ENCODE assay signal across 23 cellular contexts in the genomic region with DNA sequence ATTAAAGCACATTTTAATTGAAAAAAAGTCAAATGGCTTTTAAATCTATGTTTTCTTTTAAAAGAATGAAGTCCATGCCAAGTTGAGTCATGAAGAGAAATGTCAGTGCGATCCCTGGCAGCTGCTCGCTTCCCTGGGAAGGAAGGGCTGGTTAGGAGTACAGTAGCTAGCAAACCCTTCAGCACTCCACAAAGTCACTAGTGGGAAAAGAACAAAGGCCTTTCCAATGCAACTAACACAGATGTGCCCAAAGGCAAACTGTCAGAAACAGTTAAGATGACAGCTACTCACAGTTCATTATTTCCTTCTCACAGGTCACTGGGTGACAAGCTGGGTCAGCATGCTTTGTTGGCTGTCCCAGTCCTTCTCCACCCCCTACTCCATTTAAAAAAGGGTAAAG.
DNase-seq lines count a peak whose midpoint lies in the region; ATAC-seq, FAIRE-seq and TF ChIP-seq lines count a peak whose summit lies in the region.
"Had no signal": no experiment of that assay in that cellular context is flagged by ENCODE, and none has a peak within 500 bp of the region (broad histone marks: within the 10 kb centered on the region; RNA-seq: fewer than 3 reads in every experiment).

No MANE protein-coding gene starts in this region.

- H3K56ac ChIP-seq in H1 (replicated peaks; ENCODE audit: insufficient read length, low read depth, low read length): no peak overlapping the region

- H4K5ac ChIP-seq in H1 (ENCODE audit: insufficient read length, low read depth, low read length): no peak overlapping the region

- no peak overlapping the region for H4K91ac ChIP-seq in H1 (replicated peaks; ENCODE audit: insufficient read length, low read length)

- H3K4me1 ChIP-seq in H1 (replicated peaks in 1 of 4; ENCODE audit: control insufficient read depth in 3 of 4, insufficient read depth in 4 of 4, low read length in 3 of 4): no peaks in the 10 kb centered on the region
- H3K4me1 ChIP-seq in sigmoid colon: no peaks in the 10 kb centered on the region
- H3K4me1 ChIP-seq: parathyroid adenoma, Peyer's patch had no signal

- TF ChIP-seq EP300 in H1 (IDR thresholded peaks at IDR 0.05; ENCODE audit: borderline replicate concordance in 1 of 2, low read depth in 2 of 2, low read length in 2 of 2): no peak
- no peak for TF ChIP-seq EP300 in sigmoid colon (IDR thresholded peaks at IDR 0.05)

- no peak overlapping the region for H2BK20ac ChIP-seq in H1 (ENCODE audit: low read length)

- TF ChIP-seq CTCF in H1 (IDR thresholded peaks at IDR 0.05; ENCODE audit: control extremely low read depth in 1 of 3, insufficient read depth in 1 of 3, low read depth in 1 of 3, low read length in 3 of 3) (no peak), sigmoid colon (IDR thresholded peaks at IDR 0.05) (no peak)

- no peak overlapping the region for H2BK15ac ChIP-seq in H1 (ENCODE audit: low read length)

- WGBS in H1 (ENCODE audit: extremely low coverage in 1 of 2, insufficient coverage in 1 of 2, insufficient read length in 1 of 2, insufficient replicate concordance in 2 of 2, low coverage in 1 of 2, low lambda C conversion rate in 2 of 2, missing lambda C conversion rate in 1 of 2), 2 experiments: 94% methylated on average over 2 of the region's 2 CpGs; no CpG with 5 or more reads in 1 of the 2 experiments
- WGBS in sigmoid colon, 2 donors: 79 to 83% methylated on average over 2 of the region's 2 CpGs

- DNase-seq in COLO668 (lab: John Stamatoyannopoulos, UW; ENCODE audit: unreplicated experiment) (peak; percentile 7), MG63 (peak; percentile 28), H1 (ENCODE audit: low read depth in 1 of 2, low spot score in 2 of 2) (no peak), myocyte (ENCODE audit: low read depth) (peak; percentile 85), sigmoid colon (no peak)
- no peak for DNase-seq in stimulated activated CD4-positive, alpha-beta T cell treated with anti-CD3 and anti-CD28 coated beads, Interleukin-2, amount 100 ng/mL, for 24 hours
- DNase-seq: activated CD4-positive, alpha-beta T cell treated with anti-CD3 and anti-CD28 coated beads, Interleukin-2, amount 10 ng/mL, durations not matched to agents 24 days and 14 days; AML-193; DND-41; H7; Karpas-422; mesendoderm; naive thymus-derived CD4-positive, alpha-beta T cell; NCI-H2171; Peyer's patch; stimulated activated CD4-positive, alpha-beta T cell treated with anti-CD3 and anti-CD28 coated beads, Interleukin-2, amount 100 ng/mL, for 48 hours; T-helper 17 cell had no signal

- no peak overlapping the region for H2BK5ac ChIP-seq in H1 (ENCODE audit: low read depth, low read length)

- no peaks in the 10 kb centered on the region for H3K36me3 ChIP-seq in MG63
- no peaks in the 10 kb centered on the region for H3K36me3 ChIP-seq in H1 (ENCODE audit: control insufficient read depth in 2 of 4, insufficient read depth in 4 of 4, low read length in 3 of 4)
- no peaks in the 10 kb centered on the region for H3K36me3 ChIP-seq in sigmoid colon
- H3K36me3 ChIP-seq: Peyer's patch had no signal

- H2BK120ac ChIP-seq in H1 (replicated peaks; ENCODE audit: low read depth, low read length): no peak overlapping the region

- no peaks in the 10 kb centered on the region for H4K20me1 ChIP-seq in H1 (replicated peaks in 1 of 2; ENCODE audit: control insufficient read depth in 1 of 2, insufficient read depth in 2 of 2, low read length in 2 of 2)

- H3K23ac ChIP-seq in H1 (ENCODE audit: insufficient read length): no peak overlapping the region

- no peaks in the 10 kb centered on the region for H3K79me2 ChIP-seq in H1 (ENCODE audit: control insufficient read depth in 1 of 2, insufficient read depth in 2 of 2, low read length in 2 of 2)
- H3K79me2 ChIP-seq: parathyroid adenoma had no signal

- no peak overlapping the region for H3K4me3 ChIP-seq in MG63
- H3K4me3 ChIP-seq in H1 (ENCODE audit: extremely low read depth in 1 of 4, insufficient read depth in 2 of 4, low read depth in 3 of 4, low read length in 4 of 4): no peak overlapping the region
- no peak overlapping the region for H3K4me3 ChIP-seq in sigmoid colon
- H3K4me3 ChIP-seq: Peyer's patch, skin epidermis had no signal

- no peaks in the 10 kb centered on the region for H3K79me1 ChIP-seq in H1 (ENCODE audit: low read depth, low read length)

- H3K27me3 ChIP-seq in MG63: no peaks in the 10 kb centered on the region
- H3K27me3 ChIP-seq in H1 (replicated peaks in 1 of 4; ENCODE audit: control insufficient read depth in 3 of 4, extremely low read depth in 1 of 4, insufficient read depth in 3 of 4, low read length in 3 of 4): no peaks in the 10 kb centered on the region
- H3K27me3 ChIP-seq in sigmoid colon: no peaks in the 10 kb centered on the region
- H3K27me3 ChIP-seq: Peyer's patch had no signal

- H3K23me2 ChIP-seq in H1 (ENCODE audit: low read depth, low read length): no peaks in the 10 kb centered on the region

- no peak overlapping the region for H3K18ac ChIP-seq in H1 (ENCODE audit: extremely low read depth, low read length)

- no peak for FAIRE-seq in H1 (lab: Jason Lieb, UNC)
- FAIRE-seq: endothelial cell of umbilical vein had no signal

- H3K27ac ChIP-seq in H1 (ENCODE audit: low read depth, low read length) (no peak overlapping the region), sigmoid colon (no peak overlapping the region)
- H3K27ac ChIP-seq: parathyroid adenoma, Peyer's patch, skin epidermis had no signal

- H3K9ac ChIP-seq in H1 (replicated peaks in 1 of 4; ENCODE audit: extremely low read depth in 1 of 4, low read depth in 3 of 4, low read length in 3 of 4): peak overlapping the region in 1 of 4 experiments; percentile 34; a peak in 1 of 7 replicates
- H3K9ac ChIP-seq: parathyroid adenoma had no signal

- H4K8ac ChIP-seq in H1 (ENCODE audit: extremely low read depth, insufficient read depth, low read length): no peak overlapping the region

- no peak overlapping the region for H3K4ac ChIP-seq in H1 (replicated peaks; ENCODE audit: insufficient read length, low read depth, low read length)

- no peak overlapping the region for H3K4me2 ChIP-seq in H1 (ENCODE audit: insufficient read depth in 1 of 2, low read depth in 2 of 2, low read length in 2 of 2)

- POLR2A ChIA-PET in H1 (lab: Charles Lee; ENCODE audit: partially characterized antibody): no interaction called here

- no peak overlapping the region for H2BK12ac ChIP-seq in H1 (ENCODE audit: low read depth, low read length)

- TF ChIP-seq RAD21 in H1 (IDR thresholded peaks at IDR 0.05 in 1 of 2, conservative IDR thresholded peaks at IDR 0.05 in 1 of 2; ENCODE audit: low read depth in 2 of 2, low read length in 2 of 2): no peak

- H2AFZ ChIP-seq in H1 (ENCODE audit: low read length): peak overlapping the region; percentile 92; the same call in 1 of the 2 replicates
- H2AFZ ChIP-seq: parathyroid adenoma had no signal

- no peak overlapping the region for H3K14ac ChIP-seq in H1 (ENCODE audit: insufficient read length)

- H3K9me3 ChIP-seq in MG63 (no peaks in the 10 kb centered on the region), H1 (ENCODE audit: insufficient read depth in 2 of 2, low read depth in 1 of 2, low read length in 1 of 2) (no peaks in the 10 kb centered on the region), sigmoid colon (no peaks in the 10 kb centered on the region)
- H3K9me3 ChIP-seq: Peyer's patch had no signal

- TF ChIP-seq POLR2A in H1 (IDR thresholded peaks at IDR 0.05; ENCODE audit: control extremely low read depth in 1 of 2, low read depth in 2 of 2, low read length in 2 of 2) (no peak), sigmoid colon (IDR thresholded peaks at IDR 0.05) (no peak)

- CTCF ChIA-PET in H1 (lab: Charles Lee; ENCODE audit: partially characterized antibody): interaction anchor here (1.5 kb wide), 1 partner anchor 101 kb away, joined by 5 read pairs; no protein-coding TSS in a partner anchor

- intact Hi-C loops in sigmoid colon (cut with DNase I): no loop called here

- H2AK5ac ChIP-seq in H1 (ENCODE audit: low read depth, low read length): no peak overlapping the region

- ATAC-seq in GM21390 (IDR thresholded peaks at IDR 0.05; ENCODE audit: unreplicated experiment) (no peak), HG03095 (IDR thresholded peaks at IDR 0.05; ENCODE audit: unreplicated experiment) (no peak)
- ATAC-seq: activated T-helper 17 cell treated with anti-CD3 and anti-CD28 coated beads, Interleukin-2, amount 50 U/mL, for 72 hours; naive thymus-derived CD4-positive, alpha-beta T cell; T-helper 17 cell had no signal

TF ChIP-seq in H1, 55 proteins besides CTCF, POLR2A, EP300 and RAD21 (continues in another document):
- TF ChIP-seq JUND (IDR thresholded peaks at IDR 0.05; ENCODE audit: low read length): no peak
- no peak for TF ChIP-seq CTBP2 (IDR thresholded peaks at IDR 0.05; ENCODE audit: borderline replicate concordance, insufficient read depth, insufficient read length, low read length)
- no peak for TF ChIP-seq BACH1 (IDR thresholded peaks at IDR 0.05; ENCODE audit: low read length)
- TF ChIP-seq RXRA (IDR thresholded peaks at IDR 0.05; ENCODE audit: insufficient read depth, low read depth, low read length): no peak

Comparison
In these comparisons a context has a peak if more than half of its experiments do, and no peak if none do; other contexts are left out.
1. DNase-seq: peak in COLO668 (single experiment), MG63 (single experiment) and myocyte (single experiment); none in H1 (0 of 2), stimulated activated CD4-positive, alpha-beta T cell treated with anti-CD3 and anti-CD28 coated beads, Interleukin-2, amount 100 ng/mL, for 24 hours (0 of 2) and sigmoid colon (single experiment).